In genomic region chr21:41632748-41633475, GRCh38 we compare ENCODE assay signal across 23 cellular contexts.
A peak's percentile ranks its signal among the peaks of the same experiment; 100 is the strongest.
DNase-seq lines count a peak whose midpoint lies in the region; ATAC-seq and TF ChIP-seq lines count a peak whose summit lies in the region.
"Had no signal": no experiment of that assay in that cellular context is flagged by ENCODE, and none has a peak within 500 bp of the region (broad histone marks: within the 10 kb centered on the region; RNA-seq: fewer than 3 reads in every experiment).

No MANE protein-coding gene starts in this region.

- no peaks in the 10 kb centered on the region for H3K4me1 Mint-ChIP-seq in natural killer cell treated with Interleukin-12 subunit alpha and Interleukin-12 subunit beta and Interleukin-15 and Interleukin-18, amount 100 ng/mL, for 72 hours (ENCODE audit: low read depth in 2 of 2)
- no peaks in the 10 kb centered on the region for H3K4me1 Mint-ChIP-seq in natural killer cell
- H3K4me1 Mint-ChIP-seq: activated B cell treated with CpG ODN at 0.5 μM for 24 hours; CD8-positive, alpha-beta memory T cell had no signal

- intact Hi-C loops in natural killer cell (cut with micrococcal nuclease) = no loop called here
- intact Hi-C loops in Panc1 (cut with micrococcal nuclease; ENCODE audit: unreplicated experiment) = no loop called here

- CTCF ChIA-PET in Panc1 (lab: Charles Lee) (interaction anchor here (1.4 kb wide), 1 partner anchor 41 kb away, joined by 3 read pairs; no protein-coding TSS in a partner anchor), GM10248 (lab: Yijun Ruan, JAX) (interaction anchor here (1.0 to 1.2 kb wide), 2 partner anchors 8 to 20 kb away, joined by 3 to 6 read pairs; no protein-coding TSS in a partner anchor)

- H3K4me3 Mint-ChIP-seq in natural killer cell treated with Interleukin-12 subunit alpha and Interleukin-12 subunit beta and Interleukin-15 and Interleukin-18, amount 100 ng/mL, for 72 hours = no peak overlapping the region
- no peak overlapping the region for H3K4me3 Mint-ChIP-seq in natural killer cell
- H3K4me3 Mint-ChIP-seq: activated B cell treated with CpG ODN at 0.5 μM for 24 hours; activated CD4-positive, alpha-beta memory T cell treated with anti-CD3 and anti-CD28 coated beads for 36 hours; activated T-helper 17 cell treated with anti-CD3 and anti-CD28 coated beads, Interleukin-2, amount 50 U/mL, for 72 hours; CD8-positive, alpha-beta memory T cell; H9 had no signal

- H3K9me3 ChIP-seq in Panc1 (ENCODE audit: control insufficient read depth, insufficient read depth, low read depth, low read length) = peaks cover under 1% of the 10 kb centered on the region; the same call in 1 of the 2 replicates
- H3K9me3 ChIP-seq: ascending aorta, upper lobe of left lung had no signal

- peaks cover 13 to 22% of the 10 kb centered on the region in 2 donors for H3K27me3 Mint-ChIP-seq in natural killer cell treated with Interleukin-12 subunit alpha and Interleukin-12 subunit beta and Interleukin-15 and Interleukin-18, amount 100 ng/mL, for 72 hours
- peaks cover 0 to 14% of the 10 kb centered on the region in 2 donors for H3K27me3 Mint-ChIP-seq in natural killer cell (ENCODE audit: low read depth in 2 of 2)

- H3K27ac ChIP-seq in Panc1 (ENCODE audit: low read length) (peak overlapping the region; percentile 83), foreskin keratinocyte (peak overlapping the region; percentile 88)
- H3K27ac ChIP-seq: ascending aorta, dorsolateral prefrontal cortex had no signal

- TF ChIP-seq CTCF in natural killer cell (IDR thresholded peaks at IDR 0.05) (no peak), Panc1 (IDR thresholded peaks at IDR 0.05) (no peak), foreskin keratinocyte (conservative IDR thresholded peaks at IDR 0.05) (no peak), GM10248 (IDR thresholded peaks at IDR 0.05; ENCODE audit: control extremely low read depth, extremely low read depth, low read depth, missing control alignments) (no peak)

- POLR2A ChIA-PET in Panc1 (lab: Charles Lee) = interaction anchor here (0.8 kb wide), 1 partner anchor 14 kb away, joined by 3 read pairs; no protein-coding TSS in a partner anchor
- POLR2A ChIA-PET in GM10248 (lab: Yijun Ruan, JAX) = no interaction called here

- H3K27me3 ChIP-seq in Panc1 (ENCODE audit: control insufficient read depth, insufficient read depth, low read length) = no peaks in the 10 kb centered on the region
- H3K27me3 ChIP-seq in foreskin keratinocyte = no peaks in the 10 kb centered on the region
- H3K27me3 ChIP-seq: ascending aorta, dorsolateral prefrontal cortex, upper lobe of left lung had no signal

- no peaks in the 10 kb centered on the region for H3K36me3 ChIP-seq in Panc1 (ENCODE audit: control insufficient read depth, insufficient read depth, low read length)
- H3K36me3 ChIP-seq: ascending aorta, upper lobe of left lung had no signal

- H3K4me3 ChIP-seq in Panc1 (ENCODE audit: low read depth in 2 of 2, low read length in 2 of 2) = no peak overlapping the region
- H3K4me3 ChIP-seq: ascending aorta, dorsolateral prefrontal cortex, upper lobe of left lung had no signal

- no TSS peak for BruUV-seq in Panc1 (replicated peaks; lab: Mats Ljungman, UMichigan)

- in situ Hi-C loops in Panc1 (cut with HindIII; ENCODE audit: low pct_unique_long_range_greater_than_20kb, low sequenced_read_pairs) = no loop called here

- peak; percentile 29 for DNase-seq in natural killer cell treated with Interleukin-12 subunit alpha and Interleukin-12 subunit beta and Interleukin-15 and Interleukin-18, amount 100 ng/mL, for 72 hours (ENCODE audit: low spot score)
- no peak for DNase-seq in natural killer cell
- no peak for DNase-seq in Panc1 (ENCODE audit: low read depth, low spot score)
- no peak for DNase-seq in foreskin keratinocyte
- no peak for DNase-seq in NCI-H2171 (lab: John Stamatoyannopoulos, UW)
- DNase-seq in GM10248 (ENCODE audit: extremely low spot score) = no peak
- no peak for DNase-seq in amygdala (lab: John Stamatoyannopoulos, UW)
- DNase-seq: activated B cell treated with CpG ODN at 0.5 μM for 24 hours; activated CD4-positive, alpha-beta memory T cell treated with anti-CD3 and anti-CD28 coated beads for 36 hours; activated CD8-positive, alpha-beta memory T cell treated with anti-CD3 and anti-CD28 coated beads, Interleukin-2, amount 50 U/mL, for 48 hours; CD8-positive, alpha-beta memory T cell; dorsolateral prefrontal cortex; H9; mesenchymal stem cell; NCI-H526; nucleus accumbens; T1000; upper lobe of left lung had no signal

- no peaks in the 10 kb centered on the region for H3K36me3 Mint-ChIP-seq in natural killer cell treated with Interleukin-12 subunit alpha and Interleukin-12 subunit beta and Interleukin-15 and Interleukin-18, amount 100 ng/mL, for 72 hours
- no peaks in the 10 kb centered on the region for H3K36me3 Mint-ChIP-seq in natural killer cell
- H3K36me3 Mint-ChIP-seq: activated CD4-positive, alpha-beta memory T cell treated with anti-CD3 and anti-CD28 coated beads for 36 hours; activated naive CD4-positive, alpha-beta T cell treated with anti-CD3 and anti-CD28 coated beads, Interleukin-2, amount 50 U/mL, for 72 hours had no signal

- no peaks in the 10 kb centered on the region for H3K9me3 Mint-ChIP-seq in natural killer cell treated with Interleukin-12 subunit alpha and Interleukin-12 subunit beta and Interleukin-15 and Interleukin-18, amount 100 ng/mL, for 72 hours
- H3K9me3 Mint-ChIP-seq in natural killer cell = peaks cover 0 to 6% of the 10 kb centered on the region in 2 donors
- H3K9me3 Mint-ChIP-seq: activated B cell treated with CpG ODN at 0.5 μM for 24 hours; activated CD4-positive, alpha-beta memory T cell treated with anti-CD3 and anti-CD28 coated beads for 36 hours; activated T-helper 17 cell treated with anti-CD3 and anti-CD28 coated beads, Interleukin-2, amount 50 U/mL, for 72 hours had no signal

- H3K27ac Mint-ChIP-seq in natural killer cell treated with Interleukin-12 subunit alpha and Interleukin-12 subunit beta and Interleukin-15 and Interleukin-18, amount 100 ng/mL, for 72 hours = no peak overlapping the region
- no peak overlapping the region for H3K27ac Mint-ChIP-seq in natural killer cell
- H3K27ac Mint-ChIP-seq: activated B cell treated with CpG ODN at 0.5 μM for 24 hours; activated CD4-positive, alpha-beta memory T cell treated with anti-CD3 and anti-CD28 coated beads for 36 hours; activated naive CD4-positive, alpha-beta T cell treated with anti-CD3 and anti-CD28 coated beads, Interleukin-2, amount 50 U/mL, for 72 hours; activated T-helper 17 cell treated with anti-CD3 and anti-CD28 coated beads, Interleukin-2, amount 50 U/mL, for 72 hours; CD8-positive, alpha-beta memory T cell; H9 had no signal

- peaks cover 28% of the 10 kb centered on the region for H3K4me1 ChIP-seq in Panc1 (ENCODE audit: control insufficient read depth, insufficient read depth, low read length)
- H3K4me1 ChIP-seq in foreskin keratinocyte = peaks cover 45% of the 10 kb centered on the region

- ATAC-seq in natural killer cell treated with Interleukin-12 subunit alpha and Interleukin-12 subunit beta and Interleukin-15 and Interleukin-18, amount 100 ng/mL, for 72 hours = no peak
- ATAC-seq in natural killer cell (no peak), Panc1 (no peak), foreskin keratinocyte (no peak), GM19397 (IDR thresholded peaks at IDR 0.05; ENCODE audit: unreplicated experiment) (no peak)
- ATAC-seq: activated naive CD4-positive, alpha-beta T cell treated with anti-CD3 and anti-CD28 coated beads, Interleukin-2, amount 50 U/mL, for 72 hours; activated T-helper 17 cell treated with anti-CD3 and anti-CD28 coated beads, Interleukin-2, amount 50 U/mL, for 72 hours; Right ventricle myocardium inferior had no signal
